ENCODE assay signal across 17 cellular contexts in genomic region chr9:131111186-131111853, GRCh38. TPM values are rescaled to one million over a fixed set of nuclear protein-coding genes. Genes with fewer than 3 reads are reported as not detected.
DNase-seq lines count a peak whose midpoint lies in the region; ATAC-seq lines count a peak whose summit lies in the region.
"Had no signal": no experiment of that assay in that cellular context is flagged by ENCODE, and none has a peak within 500 bp of the region (broad histone marks: within the 10 kb centered on the region; RNA-seq: fewer than 3 reads in every experiment).

No MANE protein-coding gene starts in this region.

- H3K79me1 ChIP-seq in mesendoderm (ENCODE audit: low read length) = no peaks in the 10 kb centered on the region

- H3K18ac ChIP-seq in mesendoderm (ENCODE audit: low read length) = no peak overlapping the region

- H3K36me3 ChIP-seq in mesendoderm (ENCODE audit: control insufficient read depth, insufficient read depth, low read length) = peaks cover 5% of the 10 kb centered on the region

- H2BK15ac ChIP-seq in mesendoderm (replicated peaks; ENCODE audit: low read depth) = no peak overlapping the region

- H3K56ac ChIP-seq in mesendoderm (ENCODE audit: low read length) = no peak overlapping the region

- no peak overlapping the region for H3K9ac ChIP-seq in mesendoderm (ENCODE audit: low read length)

- H3K27me3 ChIP-seq in mesendoderm (ENCODE audit: insufficient read depth, low read length, poor library complexity) = no peaks in the 10 kb centered on the region
- H3K27me3 ChIP-seq: tibial artery had no signal

- no peak for ATAC-seq in GM19395 (IDR thresholded peaks at IDR 0.05; ENCODE audit: unreplicated experiment)
- no peak for ATAC-seq in GM21526 (IDR thresholded peaks at IDR 0.05; ENCODE audit: low FRiP score, unreplicated experiment)

- no peaks in the 10 kb centered on the region for H3K4me1 ChIP-seq in mesendoderm (ENCODE audit: control insufficient read depth, low read depth, low read length)

- H3K27ac ChIP-seq in cingulate gyrus (ENCODE audit: low read depth, low read length) (peak overlapping the region; percentile 95), mesendoderm (ENCODE audit: low read depth, low read length) (no peak overlapping the region)
- H3K27ac ChIP-seq: tibial artery had no signal

- H4K5ac ChIP-seq in mesendoderm (ENCODE audit: low read length) = no peak overlapping the region

- in situ Hi-C loops in ACHN (cut with HindIII; ENCODE audit: low pct_ligation_motif_present, low pct_unique_long_range_greater_than_20kb, low sequenced_read_pairs) = no loop called here

- H2BK5ac ChIP-seq in mesendoderm (ENCODE audit: low read length) = no peak overlapping the region

- WGBS in mesendoderm (ENCODE audit: extremely low coverage, insufficient coverage, low lambda C conversion rate) = no CpG with 5 or more reads among the region's 10 CpGs

- H4K8ac ChIP-seq in mesendoderm (ENCODE audit: low read depth, low read length) = no peak overlapping the region

- H3K4me2 ChIP-seq in mesendoderm (ENCODE audit: low read length) = no peak overlapping the region

- no peak overlapping the region for H2AK5ac ChIP-seq in mesendoderm (ENCODE audit: low read length)

- H3K79me2 ChIP-seq in mesendoderm (ENCODE audit: control insufficient read depth, insufficient read depth, low read length) = no peaks in the 10 kb centered on the region

- H3K23ac ChIP-seq in mesendoderm (ENCODE audit: low read length) = no peak overlapping the region

- peak; percentile 96 for DNase-seq in ACHN
- DNase-seq in M059J (ENCODE audit: low read depth) = peak; percentile 62
- peak; percentile 54 for DNase-seq in mesendoderm
- no peak for DNase-seq in medulla oblongata (ENCODE audit: extremely low spot score)
- no peak for DNase-seq in globus pallidus (ENCODE audit: low spot score)
- DNase-seq: activated B cell treated with CpG ODN at 0.5 μM for 24 hours; activated gamma-delta T cell; effector CD8-positive, alpha-beta T cell; IMR-90; NCI-H1092; NCI-H774 had no signal

- H3K4me3 ChIP-seq in mesendoderm (ENCODE audit: low read length) = no peak overlapping the region
- H3K4me3 ChIP-seq: HAP-1, skin epidermis, tibial artery had no signal

- H3K4ac ChIP-seq in mesendoderm (ENCODE audit: low read depth, low read length) = no peak overlapping the region

- no peak overlapping the region for H2BK120ac ChIP-seq in mesendoderm (ENCODE audit: low read depth, low read length)

RNA-seq across cellular contexts. Expression of gene NUP214, which starts 14.1 kb away (rescaled TPM):
- 15.7 and 22.7 TPM in 2 replicates for total RNA-seq in M059J (2014; rRNA removed; shearing (Covaris generic))
- polyA plus RNA-seq in mesendoderm (2013, experiment 1 of 2) = 19.6 TPM
- 18.6 TPM for polyA plus RNA-seq in mesendoderm (2013, experiment 2 of 2)

RNA-seq across cellular contexts. Expression of gene AIF1L, which starts 15.0 kb away (rescaled TPM):
- 1.4 and 2.1 TPM in 2 replicates for total RNA-seq in M059J (2014; rRNA removed; shearing (Covaris generic))
- 68.2 TPM for polyA plus RNA-seq in mesendoderm (2013, experiment 1 of 2)
- polyA plus RNA-seq in mesendoderm (2013, experiment 2 of 2) = 71.4 TPM
- total RNA-seq: activated B cell treated with CpG ODN at 0.5 μM for 24 hours had no signal

Comparison
In these comparisons a context has a peak if more than half of its experiments do, and no peak if none do; other contexts are left out.
1. DNase-seq: peak in ACHN (single experiment), M059J (single experiment) and mesendoderm (single experiment); none in medulla oblongata (single experiment) and globus pallidus (single experiment).